In genomic region chr18:21911551-21911950, GRCh38 we compare ENCODE assay signal across 27 cellular contexts.
A peak's percentile ranks its signal among the peaks of the same experiment; 100 is the strongest.
DNase-seq lines count a peak whose midpoint lies in the region; ATAC-seq, FAIRE-seq and TF ChIP-seq lines count a peak whose summit lies in the region.
"Had no signal": no experiment of that assay in that cellular context is flagged by ENCODE, and none has a peak within 500 bp of the region (broad histone marks: within the 10 kb centered on the region; RNA-seq: fewer than 3 reads in every experiment).

No MANE protein-coding gene starts in this region.

- H2AK5ac ChIP-seq in mesendoderm (ENCODE audit: low read length), result no peak overlapping the region

- no CpG with 5 or more reads among the region's 5 CpGs for WGBS in mesendoderm (ENCODE audit: extremely low coverage, insufficient coverage, low lambda C conversion rate)

- no peak overlapping the region for H2BK120ac ChIP-seq in mesendoderm (ENCODE audit: low read depth, low read length)

- H4K5ac ChIP-seq in mesendoderm (ENCODE audit: low read length), result no peak overlapping the region

- H3K4me2 ChIP-seq in mesendoderm (ENCODE audit: low read length), result no peak overlapping the region
- H3K4me2 ChIP-seq: A549; BLaER1 treated with 17β-estradiol and CSF1 and Interleukin-3, amounts not matched to agents 10 nM and 100 nM; KMS-11 had no signal

- no peak for TF ChIP-seq POLR2A in GM12892 (IDR thresholded peaks at IDR 0.05; ENCODE audit: low read depth, low read length)

- no peaks in the 10 kb centered on the region for H3K79me1 ChIP-seq in mesendoderm (ENCODE audit: low read length)

- no peak overlapping the region for H2BK5ac ChIP-seq in mesendoderm (ENCODE audit: low read length)

- H2BK15ac ChIP-seq in mesendoderm (replicated peaks; ENCODE audit: low read depth), result no peak overlapping the region

- H3K36me3 ChIP-seq in mesendoderm (ENCODE audit: control insufficient read depth, insufficient read depth, low read length), result no peaks in the 10 kb centered on the region
- H3K36me3 ChIP-seq: BLaER1 treated with 17β-estradiol and CSF1 and Interleukin-3, amounts not matched to agents 10 nM and 100 nM; HAP-1; SJSA1 had no signal

- H3K4me1 ChIP-seq in mesendoderm (ENCODE audit: control insufficient read depth, low read depth, low read length), result peaks cover 2% of the 10 kb centered on the region
- H3K4me1 ChIP-seq: A549; BLaER1 treated with 17β-estradiol and CSF1 and Interleukin-3, amounts not matched to agents 10 nM and 100 nM; HAP-1; SJSA1 had no signal

- H4K8ac ChIP-seq in mesendoderm (ENCODE audit: low read depth, low read length), result no peak overlapping the region

- peak; percentile 53 for FAIRE-seq in GM12892 (lab: Jason Lieb, UNC)
- FAIRE-seq: A549, G401.6 had no signal

- no peak overlapping the region for H3K4ac ChIP-seq in mesendoderm (ENCODE audit: low read depth, low read length)

- ATAC-seq in GM18907 (IDR thresholded peaks at IDR 0.05; ENCODE audit: unreplicated experiment) (peak; percentile 76), HG02610 (IDR thresholded peaks at IDR 0.05; ENCODE audit: unreplicated experiment) (peak; percentile 68)
- ATAC-seq: T-cell had no signal

- no peak overlapping the region for H3K9ac ChIP-seq in mesendoderm (ENCODE audit: low read length)
- H3K9ac ChIP-seq: BLaER1 treated with 17β-estradiol and CSF1 and Interleukin-3, amounts not matched to agents 10 nM and 100 nM; KMS-11 had no signal

- DNase-seq in GM12892 (ENCODE audit: insufficient read length) (no peak), mesendoderm (no peak), SW 1271 (lab: John Stamatoyannopoulos, UW) (no peak), GM19240 (ENCODE audit: insufficient read length, low spot score) (no peak), dedifferentiated amniotic fluid mesenchymal stem cell (ENCODE audit: extremely low spot score) (no peak)
- DNase-seq: AML-193; CD4-positive, alpha-beta T cell; GOT3; HFFc6; MM.1S; NCI-H1417; NCI-H1694; NCI-H2081; NCI-H2227 treated with DMSO at 0.1 percent for 48 hours; NCI-H526 treated with DMSO at 0.1 percent for 48 hours; Right ventricle myocardium superior; RPMI8226; T-cell had no signal

- no peak overlapping the region for H3K23ac ChIP-seq in mesendoderm (ENCODE audit: low read length)

- H3K27ac ChIP-seq in mesendoderm (ENCODE audit: low read depth, low read length), result no peak overlapping the region
- H3K27ac ChIP-seq: A549; BLaER1 treated with 17β-estradiol and CSF1 and Interleukin-3, amounts not matched to agents 10 nM and 100 nM; HL-60; KMS-11; SJSA1 had no signal

- H3K18ac ChIP-seq in mesendoderm (ENCODE audit: low read length), result no peak overlapping the region

- H3K27me3 ChIP-seq in mesendoderm (ENCODE audit: insufficient read depth, low read length, poor library complexity), result peaks cover 2% of the 10 kb centered on the region
- H3K27me3 ChIP-seq: BLaER1 treated with 17β-estradiol and CSF1 and Interleukin-3, amounts not matched to agents 10 nM and 100 nM; SJSA1 had no signal

- H3K79me2 ChIP-seq in mesendoderm (ENCODE audit: control insufficient read depth, insufficient read depth, low read length), result no peaks in the 10 kb centered on the region

- H3K56ac ChIP-seq in mesendoderm (ENCODE audit: low read length), result peak overlapping the region; percentile 1

- H3K4me3 ChIP-seq in mesendoderm (ENCODE audit: low read length), result no peak overlapping the region
- H3K4me3 ChIP-seq: A549; BLaER1 treated with 17β-estradiol and CSF1 and Interleukin-3, amounts not matched to agents 10 nM and 100 nM; HAP-1; SJSA1 had no signal
